ENCODE assay signal across 9 cellular contexts in the genomic region with DNA sequence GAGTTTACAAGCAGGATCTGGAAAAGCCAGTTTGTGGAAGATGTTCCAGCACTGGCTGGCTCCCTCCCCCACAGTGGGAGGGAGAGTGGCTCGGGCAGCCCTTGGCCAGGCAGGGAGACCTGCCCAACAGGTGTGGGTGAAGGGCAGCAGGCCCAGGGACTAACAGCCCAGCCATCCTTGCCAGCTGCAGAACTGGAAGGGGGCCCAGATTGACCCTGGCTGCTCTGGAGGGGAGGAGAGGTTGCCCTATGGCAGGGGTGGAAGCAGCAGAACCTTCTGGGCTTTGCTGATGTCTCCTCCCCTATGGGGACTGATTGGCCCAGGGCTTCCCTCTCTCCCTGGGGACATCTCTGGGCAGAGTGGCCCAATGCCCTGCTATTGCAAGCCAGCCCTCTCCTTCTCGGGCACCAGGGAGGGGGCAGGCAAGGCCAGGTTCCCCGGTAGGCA. TPM values are rescaled to one million over a fixed set of nuclear protein-coding genes. Genes with fewer than 3 reads are reported as not detected.
DNase-seq lines count a peak whose midpoint lies in the region; ATAC-seq, FAIRE-seq and TF ChIP-seq lines count a peak whose summit lies in the region.
"Had no signal": no experiment of that assay in that cellular context is flagged by ENCODE, and none has a peak within 500 bp of the region (broad histone marks: within the 10 kb centered on the region; RNA-seq: fewer than 3 reads in every experiment).

No MANE protein-coding gene starts in this region.

- H3K4me3 ChIP-seq in NB4 (ENCODE audit: low read depth, low read length) = no peak overlapping the region
- H3K4me3 ChIP-seq in adipocyte (ENCODE audit: low read length) = no peak overlapping the region
- H3K4me3 ChIP-seq in thoracic aorta = no peak overlapping the region
- H3K4me3 ChIP-seq in small intestine (ENCODE audit: low read depth in 1 of 2, low read length in 2 of 2) = no peak overlapping the region

- H3K9ac ChIP-seq in adipocyte (ENCODE audit: low read length) = peak overlapping the region; percentile 61

- H3K36me3 ChIP-seq in adipocyte (ENCODE audit: control insufficient read depth, insufficient read depth, low read length, severe bottlenecking) (no peaks in the 10 kb centered on the region), thoracic aorta (no peaks in the 10 kb centered on the region), small intestine (ENCODE audit: control insufficient read depth in 2 of 2, insufficient read depth in 2 of 2, low read length in 2 of 2) (no peaks in the 10 kb centered on the region)
- H3K36me3 ChIP-seq: neutrophil had no signal

- no peak for TF ChIP-seq POLR2A in NB4 (IDR thresholded peaks at IDR 0.05; ENCODE audit: extremely low read depth, insufficient read length)

- H3K9me3 ChIP-seq in adipocyte (ENCODE audit: control insufficient read depth, low read length) (no peaks in the 10 kb centered on the region), thoracic aorta (no peaks in the 10 kb centered on the region), small intestine (ENCODE audit: control insufficient read depth, low read depth) (no peaks in the 10 kb centered on the region)
- H3K9me3 ChIP-seq: neutrophil had no signal

- H3K27ac ChIP-seq in layer of hippocampus (ENCODE audit: low read depth, low read length) = peak overlapping the region; percentile 48
- peak overlapping the region; percentile 82 to 84 for H3K27ac ChIP-seq in thoracic aorta
- no peak overlapping the region for H3K27ac ChIP-seq in small intestine (ENCODE audit: low read depth in 1 of 2, low read length in 1 of 2)
- H3K27ac ChIP-seq: neutrophil had no signal

- peak; percentile 21 for DNase-seq in NB4 (ENCODE audit: low read depth)
- no peak for DNase-seq in adipocyte (ENCODE audit: low read depth)
- no peak for DNase-seq in thoracic aorta (ENCODE audit: low spot score)
- DNase-seq in GF-D8 (lab: John Stamatoyannopoulos, UW) = no peak
- no peak for DNase-seq in small intestine
- DNase-seq: activated B cell treated with CpG ODN at 0.5 μM for 24 hours had no signal

- 29 to 54% (median 41%) methylated on average over 3 of the region's 3 CpGs for WGBS in small intestine, 3 donors

- FAIRE-seq in small intestine (lab: Jason Lieb, UNC) = no peak

- H3K4me1 ChIP-seq in adipocyte (ENCODE audit: control insufficient read depth, insufficient read depth, low read length) = peaks cover 45% of the 10 kb centered on the region
- H3K4me1 ChIP-seq in thoracic aorta (ENCODE audit: control insufficient read depth in 1 of 2, low read depth in 2 of 2) = peaks cover 20 to 72% of the 10 kb centered on the region in 2 donors
- H3K4me1 ChIP-seq in small intestine (ENCODE audit: control insufficient read depth in 2 of 2, insufficient read depth in 1 of 2, low read depth in 1 of 2, low read length in 1 of 2) = no peaks in the 10 kb centered on the region

- H3K27me3 ChIP-seq in adipocyte (replicated peaks; ENCODE audit: control insufficient read depth, insufficient read depth, low read length) (no peaks in the 10 kb centered on the region), layer of hippocampus (ENCODE audit: control insufficient read depth, insufficient read depth, low read length) (no peaks in the 10 kb centered on the region), thoracic aorta (replicated peaks; ENCODE audit: insufficient read depth) (no peaks in the 10 kb centered on the region), small intestine (ENCODE audit: control insufficient read depth in 2 of 2, insufficient read depth in 2 of 2, low read length in 2 of 2) (no peaks in the 10 kb centered on the region)
- H3K27me3 ChIP-seq: neutrophil had no signal

- ATAC-seq in thoracic aorta (ENCODE audit: insufficient number of reproducible peaks, low FRiP score, low read depth) (peak; percentile 54), HG02759 (IDR thresholded peaks at IDR 0.05; ENCODE audit: unreplicated experiment) (no peak)

- TF ChIP-seq CTCF in NB4 (IDR thresholded peaks at IDR 0.05; ENCODE audit: low read depth, low read length) (no peak), thoracic aorta (IDR thresholded peaks at IDR 0.05) (no peak)

RNA-seq across cellular contexts. Expression of a gene that starts 20.5 kb away (rescaled TPM):
- total RNA-seq in thoracic aorta = 10 to 100 TPM; 49.6 to 69.7 TPM
- 10 to 100 TPM in 1 of 3 donors, 1 to 10 TPM in 2; 2.0 to 14.3 (median 3.2) TPM for polyA plus RNA-seq in small intestine

Comparison
In these comparisons a context has a peak if more than half of its experiments do, and no peak if none do; other contexts are left out.
1. H3K27ac ChIP-seq: peak in layer of hippocampus (single experiment) and thoracic aorta (2 of 2); none in small intestine (0 of 2).